In the genomic region with DNA sequence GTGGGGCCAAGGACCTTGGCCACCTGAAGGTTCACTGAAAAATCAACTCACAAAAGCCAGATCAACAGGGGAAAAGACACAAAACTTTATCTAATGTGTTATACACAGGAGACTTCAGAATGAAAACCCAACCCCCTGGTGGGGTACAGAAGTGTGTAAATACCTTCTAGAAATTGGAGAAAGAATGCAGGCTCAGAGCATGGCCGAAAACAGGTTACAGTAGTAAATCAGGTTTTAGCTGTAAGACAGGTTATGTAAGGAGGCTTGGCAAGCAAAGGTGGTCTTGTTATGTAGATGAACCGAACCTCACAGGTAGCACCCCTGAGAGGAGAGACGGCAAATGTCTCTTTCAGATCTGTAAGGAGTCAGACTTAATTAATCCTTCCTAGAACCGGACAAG, we compare ENCODE assay signal across 15 cellular contexts. TPM values are rescaled to one million over a fixed set of nuclear protein-coding genes. Genes with fewer than 3 reads are reported as not detected.
A peak's percentile ranks its signal among the peaks of the same experiment; 100 is the strongest.
DNase-seq lines count a peak whose midpoint lies in the region; ATAC-seq and TF ChIP-seq lines count a peak whose summit lies in the region.
"Had no signal": no experiment of that assay in that cellular context is flagged by ENCODE, and none has a peak within 500 bp of the region (broad histone marks: within the 10 kb centered on the region; RNA-seq: fewer than 3 reads in every experiment).

No MANE protein-coding gene starts in this region.

- no peaks in the 10 kb centered on the region for H3K9me3 ChIP-seq in right lobe of liver

- no peak for DNase-seq in activated naive CD4-positive, alpha-beta T cell treated with anti-CD3 and anti-CD28 coated beads for 36 hours
- DNase-seq in right lobe of liver, result no peak
- peak; percentile 48 for DNase-seq in ureter (ENCODE audit: low spot score)
- DNase-seq in stimulated activated naive CD4-positive, alpha-beta T cell (lab: John Stamatoyannopoulos, UW), result no peak
- no peak for DNase-seq in DMS153 treated with DMSO at 0.1 percent for 48 hours (lab: John Stamatoyannopoulos, UW; ENCODE audit: unreplicated experiment)
- DNase-seq: activated CD4-positive, alpha-beta T cell treated with anti-CD3 and anti-CD28 coated beads for 36 hours; effector memory CD4-positive, alpha-beta T cell; EL; NCI-H1694 treated with DMSO at 0.1 percent for 48 hours; stimulated activated CD4-positive, alpha-beta T cell treated with anti-CD3 and anti-CD28 coated beads, Interleukin-2, amount 100 ng/mL, for 48 hours had no signal

- no peaks in the 10 kb centered on the region for H3K9me3 Mint-ChIP-seq in activated naive CD4-positive, alpha-beta T cell treated with anti-CD3 and anti-CD28 coated beads, Interleukin-2, amount 50 U/mL, for 24 hours
- H3K9me3 Mint-ChIP-seq in activated naive CD4-positive, alpha-beta T cell treated with anti-CD3 and anti-CD28 coated beads for 36 hours, result no peaks in the 10 kb centered on the region
- no peaks in the 10 kb centered on the region for H3K9me3 Mint-ChIP-seq in brain
- H3K9me3 Mint-ChIP-seq: stimulated activated memory B cell treated with anti-CD40 and anti-IgM and Interleukin-4, amounts not matched to agents 10 μg/mL and 1 μg/mL and 100 μg/mL, for 72 hours had no signal

- no peak for TF ChIP-seq POLR2A in right lobe of liver (IDR thresholded peaks at IDR 0.05)

- peaks cover 5% of the 10 kb centered on the region for H3K36me3 Mint-ChIP-seq in activated naive CD4-positive, alpha-beta T cell treated with anti-CD3 and anti-CD28 coated beads, Interleukin-2, amount 50 U/mL, for 24 hours
- no peaks in the 10 kb centered on the region for H3K36me3 Mint-ChIP-seq in activated naive CD4-positive, alpha-beta T cell treated with anti-CD3 and anti-CD28 coated beads for 36 hours (ENCODE audit: low read depth)
- no peaks in the 10 kb centered on the region for H3K36me3 Mint-ChIP-seq in brain

- H3K36me3 ChIP-seq in right lobe of liver, result no peaks in the 10 kb centered on the region

- H3K4me3 ChIP-seq in right lobe of liver, result peak overlapping the region in 1 of 3 donors; percentile 10
- H3K4me3 ChIP-seq: lung had no signal

- no peaks in the 10 kb centered on the region for H3K27me3 ChIP-seq in right lobe of liver

- CTCF ChIA-PET in activated naive CD4-positive, alpha-beta T cell treated with anti-CD3 and anti-CD28 coated beads for 36 hours (lab: Charles Lee), result no interaction called here

- H3K27ac Mint-ChIP-seq in activated naive CD4-positive, alpha-beta T cell treated with anti-CD3 and anti-CD28 coated beads, Interleukin-2, amount 50 U/mL, for 24 hours, result no peak overlapping the region
- H3K27ac Mint-ChIP-seq in activated naive CD4-positive, alpha-beta T cell treated with anti-CD3 and anti-CD28 coated beads for 36 hours, result no peak overlapping the region
- H3K27ac Mint-ChIP-seq in brain, result peak overlapping the region in 3 of 5 experiments; percentile 48 to 81 (median 66)
- H3K27ac Mint-ChIP-seq: activated CD4-positive, alpha-beta T cell treated with anti-CD3 and anti-CD28 coated beads for 36 hours; stimulated activated memory B cell treated with anti-CD40 and anti-IgM and Interleukin-4, amounts not matched to agents 10 μg/mL and 1 μg/mL and 100 μg/mL, for 72 hours had no signal

- TF ChIP-seq CTCF in brain (conservative IDR thresholded peaks at IDR 0.05) (no peak), right lobe of liver (IDR thresholded peaks at IDR 0.05) (no peak)

- peak overlapping the region; percentile 65 to 84 (median 68) for H3K27ac ChIP-seq in right lobe of liver

- peaks cover 0 to 73% (median 23%) of the 10 kb centered on the region in 4 donors for H3K4me1 ChIP-seq in right lobe of liver

- H3K4me1 Mint-ChIP-seq in activated naive CD4-positive, alpha-beta T cell treated with anti-CD3 and anti-CD28 coated beads, Interleukin-2, amount 50 U/mL, for 24 hours, result peaks cover 91% of the 10 kb centered on the region
- H3K4me1 Mint-ChIP-seq in activated naive CD4-positive, alpha-beta T cell treated with anti-CD3 and anti-CD28 coated beads for 36 hours (ENCODE audit: low read depth), result peaks cover 74% of the 10 kb centered on the region
- H3K4me1 Mint-ChIP-seq in brain, result peaks cover 95% of the 10 kb centered on the region

- H3K27me3 Mint-ChIP-seq in activated naive CD4-positive, alpha-beta T cell treated with anti-CD3 and anti-CD28 coated beads, Interleukin-2, amount 50 U/mL, for 24 hours, result no peaks in the 10 kb centered on the region
- H3K27me3 Mint-ChIP-seq in activated naive CD4-positive, alpha-beta T cell treated with anti-CD3 and anti-CD28 coated beads for 36 hours (ENCODE audit: low read depth), result no peaks in the 10 kb centered on the region
- H3K27me3 Mint-ChIP-seq in brain, result peaks cover 11% of the 10 kb centered on the region
- H3K27me3 Mint-ChIP-seq: activated CD4-positive, alpha-beta T cell treated with anti-CD3 and anti-CD28 coated beads for 36 hours; stimulated activated memory B cell treated with anti-CD40 and anti-IgM and Interleukin-4, amounts not matched to agents 10 μg/mL and 1 μg/mL and 100 μg/mL, for 72 hours had no signal

- WGBS in right lobe of liver (ENCODE audit: insufficient coverage, low coverage, low lambda C conversion rate, missing lambda C conversion rate), result 47% methylated on average over 4 of the region's 4 CpGs

- H3K4me3 Mint-ChIP-seq in activated naive CD4-positive, alpha-beta T cell treated with anti-CD3 and anti-CD28 coated beads, Interleukin-2, amount 50 U/mL, for 24 hours, result peak overlapping the region; percentile 19
- H3K4me3 Mint-ChIP-seq in activated naive CD4-positive, alpha-beta T cell treated with anti-CD3 and anti-CD28 coated beads for 36 hours, result no peak overlapping the region
- H3K4me3 Mint-ChIP-seq in brain, result peak overlapping the region in 4 of 5 experiments; percentile 37 to 80 (median 60)
- H3K4me3 Mint-ChIP-seq: activated CD4-positive, alpha-beta T cell treated with anti-CD3 and anti-CD28 coated beads for 36 hours; stimulated activated memory B cell treated with anti-CD40 and anti-IgM and Interleukin-4, amounts not matched to agents 10 μg/mL and 1 μg/mL and 100 μg/mL, for 72 hours had no signal

- ATAC-seq in right lobe of liver (no peak), GM21515 (IDR thresholded peaks at IDR 0.05; ENCODE audit: unreplicated experiment) (no peak)
- ATAC-seq: activated CD4-positive, alpha-beta T cell treated with anti-CD3 and anti-CD28 coated beads for 36 hours; stimulated activated memory B cell treated with anti-CD40 and anti-IgM and Interleukin-4, amounts not matched to agents 10 μg/mL and 1 μg/mL and 100 μg/mL, for 72 hours had no signal

- intact Hi-C loops in activated naive CD4-positive, alpha-beta T cell treated with anti-CD3 and anti-CD28 coated beads for 36 hours (cut with micrococcal nuclease), result loop anchor here (1.0 kb wide), 1 partner anchor 8 kb away; no protein-coding TSS in a partner anchor
- intact Hi-C loops in right lobe of liver (cut with DNase I), result no loop called here

RNA-seq across cellular contexts. Expression of a gene that starts 10.0 kb away (rescaled TPM):
- 10 to 100 TPM; 36.4 to 39.7 TPM for total RNA-seq in activated naive CD4-positive, alpha-beta T cell treated with anti-CD3 and anti-CD28 coated beads for 36 hours
- polyA plus RNA-seq in brain (ENCODE audit: insufficient read depth, low read depth, low replicate concordance), result 6.8 TPM
- total RNA-seq in right lobe of liver (10 to 100 TPM; 40.9 to 92.8 (median 56.5) TPM), ureter (162 TPM)

Comparison
In these comparisons a context has a peak if more than half of its experiments do, and no peak if none do; other contexts are left out.
1. H3K27ac Mint-ChIP-seq: peak in brain (3 of 5); none in activated naive CD4-positive, alpha-beta T cell treated with anti-CD3 and anti-CD28 coated beads, Interleukin-2, amount 50 U/mL, for 24 hours (single experiment) and activated naive CD4-positive, alpha-beta T cell treated with anti-CD3 and anti-CD28 coated beads for 36 hours (single experiment).